Comparison of ENCODE assay signal across 18 cellular contexts in genomic region chr4:115720611-115721010, GRCh38.
"Had no signal": no experiment of that assay in that cellular context is flagged by ENCODE, and none has a peak within 500 bp of the region (broad histone marks: within the 10 kb centered on the region; RNA-seq: fewer than 3 reads in every experiment).

No MANE protein-coding gene starts in this region.

- ATAC-seq: activated CD8-positive, alpha-beta T cell treated with anti-CD3 and anti-CD28 coated beads for 36 hours; activated naive CD8-positive, alpha-beta T cell treated with anti-CD3 and anti-CD28 coated beads, Interleukin-2, amount 50 U/mL, for 24 hours had no signal

- H3K36me3 ChIP-seq: cardiac muscle cell had no signal

- H3K27me3 ChIP-seq: cardiac muscle cell had no signal

- H3K4me3 ChIP-seq: cardiac muscle cell, lung had no signal

- DNase-seq: activated CD4-positive, alpha-beta T cell treated with anti-CD3 and anti-CD28 coated beads, Interleukin-2, amount 10 ng/mL, durations not matched to agents 24 days and 14 days; activated CD8-positive, alpha-beta T cell treated with anti-CD3 and anti-CD28 coated beads for 36 hours; activated naive CD4-positive, alpha-beta T cell treated with anti-CD3 and anti-CD28 coated beads for 36 hours; activated naive CD8-positive, alpha-beta T cell treated with anti-CD3 and anti-CD28 coated beads, Interleukin-2, amount 50 U/mL, for 24 hours; activated T-cell treated with anti-CD3 and anti-CD28 coated beads, Interleukin-2, amount 50 U/mL, for 1 hour; anterior cingulate cortex; hypothalamus; islet precursor cell; nephron progenitor cell; nucleus accumbens; retina; stimulated activated CD4-positive, alpha-beta T cell treated with anti-CD3 and anti-CD28 coated beads, Interleukin-12 subunit alpha, Interleukin-12 subunit beta, amount 100 ng/mL, for 4 hours; stimulated activated CD4-positive, alpha-beta T cell treated with anti-CD3 and anti-CD28 coated beads, Interleukin-1b, Interleukin-23, amount 100 ng/mL, for 48 hours; stimulated activated CD8-positive, alpha-beta memory T cell treated with anti-CD3 and anti-CD28 coated beads, Interleukin-4, amount 100 ng/mL, for 48 hours; stimulated activated naive CD4-positive, alpha-beta T cell; T-helper 2 cell had no signal

- H3K27ac ChIP-seq: cardiac muscle cell had no signal
